In genomic region chr11:2526808-2527381, GRCh38 we compare ENCODE assay signal across 9 cellular contexts.
DNase-seq lines count a peak whose midpoint lies in the region; ATAC-seq and TF ChIP-seq lines count a peak whose summit lies in the region.
"Had no signal": no experiment of that assay in that cellular context is flagged by ENCODE, and none has a peak within 500 bp of the region (broad histone marks: within the 10 kb centered on the region; RNA-seq: fewer than 3 reads in every experiment).

No MANE protein-coding gene starts in this region.

- TF ChIP-seq CTCF in right lobe of liver (IDR thresholded peaks at IDR 0.05): no peak
- TF ChIP-seq CTCF in smooth muscle cell (IDR thresholded peaks at IDR 0.05; ENCODE audit: borderline replicate concordance, insufficient read depth, poor library complexity, severe bottlenecking): no peak

- 10% methylated on average over 2 of the region's 25 CpGs for WGBS in right lobe of liver (ENCODE audit: insufficient coverage, low coverage, low lambda C conversion rate, missing lambda C conversion rate)
- WGBS in smooth muscle cell (ENCODE audit: low lambda C conversion rate): 73% methylated on average over 23 of the region's 25 CpGs

- H3K27ac Mint-ChIP-seq in activated CD4-positive, alpha-beta T cell treated with anti-CD3 and anti-CD28 coated beads, Interleukin-2, amount 10 ng/mL, durations not matched to agents 24 days and 14 days: no peak overlapping the region

- H3K4me1 Mint-ChIP-seq in activated CD4-positive, alpha-beta T cell treated with anti-CD3 and anti-CD28 coated beads, Interleukin-2, amount 10 ng/mL, durations not matched to agents 24 days and 14 days: peaks cover 14% of the 10 kb centered on the region

- no peaks in the 10 kb centered on the region for H4K20me1 ChIP-seq in smooth muscle cell (ENCODE audit: low read depth)

- no peaks in the 10 kb centered on the region for H3F3A ChIP-seq in smooth muscle cell (ENCODE audit: low read depth)

- H3K36me3 Mint-ChIP-seq in activated CD4-positive, alpha-beta T cell treated with anti-CD3 and anti-CD28 coated beads, Interleukin-2, amount 10 ng/mL, durations not matched to agents 24 days and 14 days (ENCODE audit: low read depth): no peaks in the 10 kb centered on the region

- no peaks in the 10 kb centered on the region for H3K27me3 Mint-ChIP-seq in activated CD4-positive, alpha-beta T cell treated with anti-CD3 and anti-CD28 coated beads, Interleukin-2, amount 10 ng/mL, durations not matched to agents 24 days and 14 days

- no peak for TF ChIP-seq POLR2A in right lobe of liver (IDR thresholded peaks at IDR 0.05)

- H3K4me3 Mint-ChIP-seq in activated CD4-positive, alpha-beta T cell treated with anti-CD3 and anti-CD28 coated beads, Interleukin-2, amount 10 ng/mL, durations not matched to agents 24 days and 14 days: no peak overlapping the region

- H3K9ac ChIP-seq in smooth muscle cell (ENCODE audit: low read depth): no peak overlapping the region

- H3K27ac ChIP-seq in right lobe of liver (no peak overlapping the region), smooth muscle cell (ENCODE audit: low read depth) (no peak overlapping the region)
- H3K27ac ChIP-seq: SJSA1 had no signal

- H3K9me3 Mint-ChIP-seq in activated CD4-positive, alpha-beta T cell treated with anti-CD3 and anti-CD28 coated beads, Interleukin-2, amount 10 ng/mL, durations not matched to agents 24 days and 14 days: no peaks in the 10 kb centered on the region

- no peaks in the 10 kb centered on the region for H3K79me2 ChIP-seq in smooth muscle cell (ENCODE audit: low read depth)

- H3K4me3 ChIP-seq in right lobe of liver: no peak overlapping the region
- no peak overlapping the region for H3K4me3 ChIP-seq in smooth muscle cell
- H3K4me3 ChIP-seq: SJSA1 had no signal

- H3K9me3 ChIP-seq in right lobe of liver: no peaks in the 10 kb centered on the region
- H3K9me3 ChIP-seq in smooth muscle cell (replicated peaks; ENCODE audit: low read depth): no peaks in the 10 kb centered on the region
- H3K9me3 ChIP-seq: SJSA1 had no signal

- peak; percentile 65 for DNase-seq in activated CD4-positive, alpha-beta T cell treated with anti-CD3 and anti-CD28 coated beads, Interleukin-2, amount 10 ng/mL, durations not matched to agents 24 days and 14 days
- DNase-seq in activated CD4-positive, alpha-beta T cell treated with anti-CD3 and anti-CD28 coated beads for 4 hours: no peak
- DNase-seq in activated CD8-positive, alpha-beta memory T cell treated with anti-CD3 and anti-CD28 coated beads, Interleukin-2, amount 50 U/mL, for 48 hours: peak; percentile 55
- peak; percentile 52 to 61 (median 54) for DNase-seq in right lobe of liver
- DNase-seq in smooth muscle cell (lab: John Stamatoyannopoulos, UW; ENCODE audit: unreplicated experiment): no peak
- DNase-seq in superior temporal gyrus (ENCODE audit: extremely low spot score): no peak
- no peak for DNase-seq in kidney glomerular epithelial cell (lab: John Stamatoyannopoulos, UW)

- H3K27me3 ChIP-seq in right lobe of liver: no peaks in the 10 kb centered on the region
- H3K27me3 ChIP-seq in smooth muscle cell (ENCODE audit: low read depth): peaks cover 8% of the 10 kb centered on the region

- no peak overlapping the region for H2AFZ ChIP-seq in smooth muscle cell (ENCODE audit: low read depth)

- intact Hi-C loops in activated CD4-positive, alpha-beta T cell treated with anti-CD3 and anti-CD28 coated beads, Interleukin-2, amount 10 ng/mL, durations not matched to agents 24 days and 14 days (cut with micrococcal nuclease): no loop called here
- intact Hi-C loops in right lobe of liver (cut with DNase I): loop anchor here in 1 of 2 donors (10.0 kb wide), 1 partner anchor 322 kb away; no protein-coding TSS in a partner anchor

- H3K4me2 ChIP-seq in smooth muscle cell: no peak overlapping the region

- no peaks in the 10 kb centered on the region for H3K4me1 ChIP-seq in right lobe of liver
- H3K4me1 ChIP-seq in smooth muscle cell (ENCODE audit: low read depth): no peaks in the 10 kb centered on the region
- H3K4me1 ChIP-seq: SJSA1 had no signal

- peak; percentile 80 for ATAC-seq in HG03159 (IDR thresholded peaks at IDR 0.05; ENCODE audit: unreplicated experiment)
- peak; percentile 27 to 70 (median 40) for ATAC-seq in right lobe of liver

- H3K36me3 ChIP-seq in right lobe of liver (no peaks in the 10 kb centered on the region), smooth muscle cell (ENCODE audit: low read depth) (no peaks in the 10 kb centered on the region)
- H3K36me3 ChIP-seq: SJSA1 had no signal

Comparison
In these comparisons a context has a peak if more than half of its experiments do, and no peak if none do; other contexts are left out.
1. DNase-seq: peak in activated CD4-positive, alpha-beta T cell treated with anti-CD3 and anti-CD28 coated beads, Interleukin-2, amount 10 ng/mL, durations not matched to agents 24 days and 14 days (single experiment), activated CD8-positive, alpha-beta memory T cell treated with anti-CD3 and anti-CD28 coated beads, Interleukin-2, amount 50 U/mL, for 48 hours (single experiment) and right lobe of liver (3 of 3); none in activated CD4-positive, alpha-beta T cell treated with anti-CD3 and anti-CD28 coated beads for 4 hours (0 of 2), smooth muscle cell (single experiment), superior temporal gyrus (single experiment) and kidney glomerular epithelial cell (single experiment).